In genomic region chr3:141375381-141376301, GRCh38 we compare ENCODE assay signal across 1 cellular context.
TF ChIP-seq lines count a peak whose summit lies in the region.

No MANE protein-coding gene starts in this region.

TF ChIP-seq in SK-N-SH treated with all-trans-retinoic acid at 6 μM for 48 hours, 23 proteins besides CTCF, POLR2A, EP300 and RAD21 (continued from another document):
- TF ChIP-seq PATZ1 (CRISPR knock-in tag; IDR thresholded peaks at IDR 0.05; ENCODE audit: borderline replicate concordance) = no peak
